ENCODE assay signal across 15 cellular contexts in genomic region chr14:85252011-85252410, GRCh38.
DNase-seq lines count a peak whose midpoint lies in the region; ATAC-seq, FAIRE-seq and TF ChIP-seq lines count a peak whose summit lies in the region.
"Had no signal": no experiment of that assay in that cellular context is flagged by ENCODE, and none has a peak within 500 bp of the region (broad histone marks: within the 10 kb centered on the region; RNA-seq: fewer than 3 reads in every experiment).

No MANE protein-coding gene starts in this region.

- POLR2A ChIA-PET in A549 (lab: Yijun Ruan, JAX): no interaction called here

- CTCF ChIA-PET in A549 (lab: Yijun Ruan, JAX): no interaction called here

- H3K27me3 ChIP-seq in testis: no peaks in the 10 kb centered on the region
- H3K27me3 ChIP-seq in gastroesophageal sphincter: no peaks in the 10 kb centered on the region
- H3K27me3 ChIP-seq: neural progenitor cell, upper lobe of left lung had no signal

- ATAC-seq in A549: peak; percentile 64 to 67; a peak in 3 of 6 replicates
- no peak for ATAC-seq in HG02571 (IDR thresholded peaks at IDR 0.05; ENCODE audit: unreplicated experiment)
- no peak for ATAC-seq in gastroesophageal sphincter
- ATAC-seq in GM21529 (IDR thresholded peaks at IDR 0.05; ENCODE audit: unreplicated experiment): no peak
- ATAC-seq: sciatic nerve had no signal

- FAIRE-seq in A549 (lab: Jason Lieb, UNC): peak; percentile 67

- in situ Hi-C loops in astrocyte of the cerebellum (cut with HindIII; ENCODE audit: low sequenced_read_pairs): no loop called here

- no peak overlapping the region for H3K4me3 ChIP-seq in A549
- H3K4me3 ChIP-seq in astrocyte of the cerebellum (ENCODE audit: low read depth, low read length): no peak overlapping the region
- H3K4me3 ChIP-seq in testis: no peak overlapping the region
- no peak overlapping the region for H3K4me3 ChIP-seq in gastroesophageal sphincter
- H3K4me3 ChIP-seq: neural progenitor cell, upper lobe of left lung had no signal

- WGBS in A549 (ENCODE audit: missing lambda C conversion rate): 21% methylated on average over 1 of the region's 1 CpG
- 89 to 91% methylated on average over 1 of the region's 1 CpG for WGBS in testis, 2 donors
- WGBS in gastroesophageal sphincter (ENCODE audit: low coverage in 1 of 2), 2 donors: 78% methylated on average over 1 of the region's 1 CpG; no CpG with 5 or more reads in 1 of the 2 donors

- H3K27ac ChIP-seq in A549 (no peak overlapping the region), testis (no peak overlapping the region), gastroesophageal sphincter (no peak overlapping the region)
- H3K27ac ChIP-seq: neural progenitor cell, upper lobe of left lung had no signal

- intact Hi-C loops in testis (cut with DNase I; ENCODE audit: low total_unique reads): no loop called here

- H3K4me1 ChIP-seq in A549 (no peaks in the 10 kb centered on the region), testis (no peaks in the 10 kb centered on the region), gastroesophageal sphincter (no peaks in the 10 kb centered on the region)

- no peak for TF ChIP-seq RAD21 in A549 (conservative IDR thresholded peaks at IDR 0.05 in 1 of 2, IDR thresholded peaks at IDR 0.05 in 1 of 2)

- peak overlapping the region; percentile 23; the same call in 1 of the 3 replicates for H3K4me2 ChIP-seq in A549
- H3K4me2 ChIP-seq: neural progenitor cell had no signal

- H3K36me3 ChIP-seq in testis (ENCODE audit: low read depth, missing control alignments): no peaks in the 10 kb centered on the region
- H3K36me3 ChIP-seq in gastroesophageal sphincter: no peaks in the 10 kb centered on the region
- H3K36me3 ChIP-seq: neural progenitor cell, upper lobe of left lung had no signal

- TF ChIP-seq POLR2A in A549 (IDR thresholded peaks at IDR 0.05; ENCODE audit: low read length): no peak
- TF ChIP-seq POLR2A in testis (IDR thresholded peaks at IDR 0.05): no peak
- TF ChIP-seq POLR2A in gastroesophageal sphincter (IDR thresholded peaks at IDR 0.05): no peak

- H3K9me3 ChIP-seq in A549 (no peaks in the 10 kb centered on the region), testis (no peaks in the 10 kb centered on the region), gastroesophageal sphincter (no peaks in the 10 kb centered on the region)
- H3K9me3 ChIP-seq: upper lobe of left lung had no signal

- TF ChIP-seq CTCF in A549 (IDR thresholded peaks at IDR 0.05): no peak
- no peak for TF ChIP-seq CTCF in astrocyte of the cerebellum (IDR thresholded peaks at IDR 0.05; ENCODE audit: low read depth, low read length, missing control alignments)
- TF ChIP-seq CTCF in testis (IDR thresholded peaks at IDR 0.05): no peak
- no peak for TF ChIP-seq CTCF in gastroesophageal sphincter (IDR thresholded peaks at IDR 0.05)

- no peak for TF ChIP-seq EP300 in A549 (IDR thresholded peaks at IDR 0.05)
- no peak for TF ChIP-seq EP300 in gastroesophageal sphincter (IDR thresholded peaks at IDR 0.05)

- DNase-seq in A549 (ENCODE audit: low read depth in 1 of 2, low spot score in 1 of 2) (peak in 1 of 2 experiments; percentile 17), HT-29 (ENCODE audit: low spot score) (peak; percentile 72), astrocyte of the cerebellum (ENCODE audit: low read depth) (peak; percentile 45), fibroblast of the conjunctiva (ENCODE audit: low read depth) (peak; percentile 30), testis (no peak)
- DNase-seq: activated naive CD4-positive, alpha-beta T cell treated with Interleukin-2 at 50 U/mL for 16 hours; NCI-H510A; stimulated activated CD4-positive, alpha-beta T cell treated with anti-CD3 and anti-CD28 coated beads, Interleukin-4, amount 100 ng/mL, for 1 hour; T-helper 1 cell; upper lobe of left lung had no signal

TF ChIP-seq in A549, 52 proteins besides CTCF, POLR2A, EP300 and RAD21:
- TF ChIP-seq ZNF302 (CRISPR knock-in tag; IDR thresholded peaks at IDR 0.05) (no peak), FOSL2 (IDR thresholded peaks at IDR 0.05) (no peak), FOSL2 (CRISPR knock-in tag; IDR thresholded peaks at IDR 0.05) (peak; percentile 50; the same call in 1 of the 2 replicates)

Comparison
In these comparisons a context has a peak if more than half of its experiments do, and no peak if none do; other contexts are left out.
1. ATAC-seq: peak in A549 (2 of 2); none in HG02571 (single experiment), gastroesophageal sphincter (single experiment) and GM21529 (single experiment).